Comparison of ENCODE assay signal across 14 cellular contexts in genomic region chr2:9560628-9561027, GRCh38. TPM values are rescaled to one million over a fixed set of nuclear protein-coding genes. Genes with fewer than 3 reads are reported as not detected.
DNase-seq lines count a peak whose midpoint lies in the region; ATAC-seq and TF ChIP-seq lines count a peak whose summit lies in the region.
"Had no signal": no experiment of that assay in that cellular context is flagged by ENCODE, and none has a peak within 500 bp of the region (broad histone marks: within the 10 kb centered on the region; RNA-seq: fewer than 3 reads in every experiment).

No MANE protein-coding gene starts in this region.

- H3K4me3 ChIP-seq in CD8-positive, alpha-beta T cell (ENCODE audit: low read depth, low read length): no peak overlapping the region
- H3K4me3 ChIP-seq in WERI-Rb-1 (ENCODE audit: low read depth, low read length) (no peak overlapping the region), brain microvascular endothelial cell (ENCODE audit: low read depth, low read length) (no peak overlapping the region)

- no peak overlapping the region for H3K27ac ChIP-seq in CD4-positive, alpha-beta T cell (ENCODE audit: low read depth, low read length)
- no peak overlapping the region for H3K27ac ChIP-seq in CD8-positive, alpha-beta T cell (ENCODE audit: low read depth, low read length)
- no peak overlapping the region for H3K27ac ChIP-seq in WERI-Rb-1
- no peak overlapping the region for H3K27ac ChIP-seq in brain microvascular endothelial cell

- H3K36me3 ChIP-seq in CD8-positive, alpha-beta T cell (ENCODE audit: insufficient read depth, low read length): no peaks in the 10 kb centered on the region
- peaks cover 14% of the 10 kb centered on the region for H3K36me3 ChIP-seq in WERI-Rb-1
- H3K36me3 ChIP-seq in brain microvascular endothelial cell (replicated peaks): no peaks in the 10 kb centered on the region
- H3K36me3 ChIP-seq: BE2C had no signal

- H3K4me3 Mint-ChIP-seq in CD4-positive, alpha-beta T cell: no peak overlapping the region
- H3K4me3 Mint-ChIP-seq in CD8-positive, alpha-beta T cell: no peak overlapping the region

- H3K4me1 Mint-ChIP-seq in CD4-positive, alpha-beta T cell (ENCODE audit: low read depth): peaks cover 18% of the 10 kb centered on the region
- H3K4me1 Mint-ChIP-seq in CD8-positive, alpha-beta T cell (ENCODE audit: low read depth): peaks cover 14% of the 10 kb centered on the region

- H3K9me3 ChIP-seq in CD4-positive, alpha-beta T cell (ENCODE audit: control insufficient read depth, low read length): no peaks in the 10 kb centered on the region
- H3K9me3 ChIP-seq in CD8-positive, alpha-beta T cell (ENCODE audit: low read length): no peaks in the 10 kb centered on the region
- H3K9me3 ChIP-seq in WERI-Rb-1 (ENCODE audit: severe bottlenecking): no peaks in the 10 kb centered on the region
- H3K9me3 ChIP-seq: BE2C had no signal

- intact Hi-C loops in CD4-positive, alpha-beta T cell (cut with DNase I, micrococcal nuclease): no loop called here
- intact Hi-C loops in CD8-positive, alpha-beta T cell (cut with DNase I, micrococcal nuclease): no loop called here

- CTCF ChIA-PET in CD4-positive, alpha-beta T cell (lab: Charles Lee): no interaction called here
- CTCF ChIA-PET in CD8-positive, alpha-beta T cell (lab: Charles Lee): no interaction called here

- H3K4me1 ChIP-seq in CD8-positive, alpha-beta T cell (ENCODE audit: insufficient read depth, low read length): peaks cover 8% of the 10 kb centered on the region

- POLR2A ChIA-PET in CD4-positive, alpha-beta T cell (lab: Charles Lee): interaction anchor here (1.4 kb wide), 1 partner anchor 48 kb away, joined by 4 read pairs; no protein-coding TSS in a partner anchor
- POLR2A ChIA-PET in CD8-positive, alpha-beta T cell (lab: Charles Lee): interaction anchor here (0.9 to 1.0 kb wide), 2 partner anchors 22 to 48 kb away, joined by 3 read pairs; no protein-coding TSS in a partner anchor

- H3K27ac Mint-ChIP-seq in CD4-positive, alpha-beta T cell: peak overlapping the region; percentile 58
- H3K27ac Mint-ChIP-seq in CD8-positive, alpha-beta T cell: peak overlapping the region; percentile 7

- in situ Hi-C loops in brain microvascular endothelial cell (cut with HindIII; ENCODE audit: low pct_ligation_motif_present, low sequenced_read_pairs): no loop called here

- H3K36me3 Mint-ChIP-seq in CD4-positive, alpha-beta T cell (ENCODE audit: low read depth): peaks cover 9% of the 10 kb centered on the region
- H3K36me3 Mint-ChIP-seq in CD8-positive, alpha-beta T cell: peaks cover 10% of the 10 kb centered on the region

- no peak for DNase-seq in CD4-positive, alpha-beta T cell
- DNase-seq in CD8-positive, alpha-beta T cell: no peak
- DNase-seq in NCI-H2227 treated with DMSO at 0.1 percent for 48 hours (lab: John Stamatoyannopoulos, UW): peak; percentile 84
- peak; percentile 19 for DNase-seq in left kidney (ENCODE audit: low read depth, low spot score)
- no peak for DNase-seq in WERI-Rb-1
- no peak for DNase-seq in brain microvascular endothelial cell
- DNase-seq in inferior parietal cortex (ENCODE audit: extremely low spot score): no peak
- DNase-seq: BE2C; CD8-positive, alpha-beta memory T cell; GF-D8; IMR-90; NCI-H446 treated with DMSO at 0.1 percent for 48 hours; NCI-H774; SHP77 had no signal

- H3K9me3 Mint-ChIP-seq in CD4-positive, alpha-beta T cell: no peaks in the 10 kb centered on the region
- H3K9me3 Mint-ChIP-seq in CD8-positive, alpha-beta T cell: no peaks in the 10 kb centered on the region
- H3K9me3 Mint-ChIP-seq: CD8-positive, alpha-beta memory T cell had no signal

- H3K27me3 ChIP-seq in CD4-positive, alpha-beta T cell (ENCODE audit: control insufficient read depth, insufficient read depth, low read length): no peaks in the 10 kb centered on the region
- H3K27me3 ChIP-seq in CD8-positive, alpha-beta T cell (ENCODE audit: insufficient read depth, low read length): no peaks in the 10 kb centered on the region
- H3K27me3 ChIP-seq in WERI-Rb-1 (ENCODE audit: insufficient read depth, low read depth, severe bottlenecking): no peaks in the 10 kb centered on the region
- H3K27me3 ChIP-seq in brain microvascular endothelial cell (replicated peaks): no peaks in the 10 kb centered on the region
- H3K27me3 ChIP-seq: BE2C had no signal

- TF ChIP-seq CTCF in CD4-positive, alpha-beta T cell (IDR thresholded peaks at IDR 0.05): no peak
- TF ChIP-seq CTCF in CD8-positive, alpha-beta T cell (IDR thresholded peaks at IDR 0.05): no peak
- no peak for TF ChIP-seq CTCF in WERI-Rb-1 (IDR thresholded peaks at IDR 0.05; ENCODE audit: low read depth, low read length)
- TF ChIP-seq CTCF in brain microvascular endothelial cell (IDR thresholded peaks at IDR 0.05; ENCODE audit: low read depth, low read length, missing control alignments): no peak

- H3K27me3 Mint-ChIP-seq in CD4-positive, alpha-beta T cell: no peaks in the 10 kb centered on the region
- H3K27me3 Mint-ChIP-seq in CD8-positive, alpha-beta T cell (ENCODE audit: low read depth): no peaks in the 10 kb centered on the region
- H3K27me3 Mint-ChIP-seq: CD8-positive, alpha-beta memory T cell had no signal

- ATAC-seq in CD4-positive, alpha-beta T cell (ENCODE audit: poor library complexity): no peak
- no peak for ATAC-seq in CD8-positive, alpha-beta T cell

RNA-seq across cellular contexts. Expression of gene ADAM17, which starts 5.0 kb away (rescaled TPM):
- 10 to 100 TPM; 21.4 to 21.6 TPM for total RNA-seq in CD4-positive, alpha-beta T cell
- total RNA-seq in CD8-positive, alpha-beta T cell: 10 to 100 TPM; 20.0 to 25.1 TPM

Comparison
In these comparisons a context has a peak if more than half of its experiments do, and no peak if none do; other contexts are left out.
1. DNase-seq: peak in NCI-H2227 treated with DMSO at 0.1 percent for 48 hours (single experiment) and left kidney (single experiment); none in CD4-positive, alpha-beta T cell (0 of 10), CD8-positive, alpha-beta T cell (0 of 7), WERI-Rb-1 (single experiment), brain microvascular endothelial cell (single experiment) and inferior parietal cortex (single experiment).